ENCODE assay signal across 8 cellular contexts in the genomic region with DNA sequence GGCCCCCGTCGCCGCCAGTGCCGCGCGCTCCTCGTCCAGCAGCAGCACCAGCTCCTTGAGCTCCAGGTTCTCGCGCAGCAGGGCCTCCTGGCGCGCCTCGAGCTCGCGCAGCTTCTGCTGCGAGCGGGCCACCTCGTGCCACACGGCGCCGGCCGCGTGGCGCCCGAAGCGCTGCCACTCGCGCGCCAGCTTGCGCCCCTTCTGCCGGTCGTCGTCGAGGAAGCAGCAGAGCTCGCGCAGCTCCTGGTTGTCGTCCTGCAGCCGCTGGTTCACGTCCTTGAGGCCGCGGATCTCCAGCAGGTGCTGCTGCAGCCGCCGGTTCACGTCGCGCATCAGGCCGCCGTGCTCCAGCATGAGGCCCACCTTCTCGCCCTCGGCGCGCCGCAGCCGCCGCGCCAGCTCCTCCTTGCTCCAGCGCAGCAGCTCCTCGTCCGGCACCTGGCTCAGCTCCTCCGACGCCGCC. TPM values are rescaled to one million over a fixed set of nuclear protein-coding genes. Genes with fewer than 3 reads are reported as not detected.
DNase-seq lines count a peak whose midpoint lies in the region; ATAC-seq, FAIRE-seq and TF ChIP-seq lines count a peak whose summit lies in the region.

No MANE protein-coding gene starts in this region.

- no peak for FAIRE-seq in H1 (lab: Jason Lieb, UNC)

- TF ChIP-seq CTCF in H1 (IDR thresholded peaks at IDR 0.05; ENCODE audit: control extremely low read depth in 1 of 3, insufficient read depth in 1 of 3, low read depth in 1 of 3, low read length in 3 of 3), result peak in 1 of 3 experiments; percentile 1; a peak in 1 of 4 replicates
- no peak for TF ChIP-seq CTCF in osteoblast (IDR thresholded peaks at IDR 0.05; ENCODE audit: extremely low read depth, low read depth, low read length)

- peak overlapping the region; percentile 59 for H3K56ac ChIP-seq in H1 (replicated peaks; ENCODE audit: insufficient read length, low read depth, low read length)

- CTCF ChIA-PET in H1 (lab: Charles Lee; ENCODE audit: partially characterized antibody), result interaction anchor here (0.6 to 2.4 kb wide), 12 partner anchors 9 to 95 kb away, joined by 3 to 10 read pairs (median 4); no protein-coding TSS in a partner anchor

- TF ChIP-seq POLR2A in H1 (IDR thresholded peaks at IDR 0.05; ENCODE audit: control extremely low read depth in 1 of 2, low read depth in 2 of 2, low read length in 2 of 2), result no peak

- H4K20me1 ChIP-seq in H1 (replicated peaks in 1 of 2; ENCODE audit: control insufficient read depth in 1 of 2, insufficient read depth in 2 of 2, low read length in 2 of 2) (peaks cover 19 to 40% of the 10 kb centered on the region in 2 experiments), osteoblast (ENCODE audit: insufficient read depth, low read length) (peaks cover 5% of the 10 kb centered on the region)

- no peak overlapping the region for H3K23ac ChIP-seq in H1 (ENCODE audit: insufficient read length)

- ATAC-seq in GM18907 (IDR thresholded peaks at IDR 0.05; ENCODE audit: unreplicated experiment) (peak; percentile 1), HG02571 (IDR thresholded peaks at IDR 0.05; ENCODE audit: unreplicated experiment) (no peak), esophagus mucosa (no peak)

- H2BK120ac ChIP-seq in H1 (replicated peaks; ENCODE audit: low read depth, low read length), result no peak overlapping the region

- H3K4me2 ChIP-seq in H1 (ENCODE audit: insufficient read depth in 1 of 2, low read depth in 2 of 2, low read length in 2 of 2), result peak overlapping the region; percentile 83 to 95
- H3K4me2 ChIP-seq in osteoblast (ENCODE audit: insufficient read depth, low read length), result peak overlapping the region; percentile 72

- no peak overlapping the region for H4K91ac ChIP-seq in H1 (replicated peaks; ENCODE audit: insufficient read length, low read length)

- H2BK5ac ChIP-seq in H1 (ENCODE audit: low read depth, low read length), result no peak overlapping the region; the same call in 1 of the 2 replicates

- peak overlapping the region; percentile 77; the same call in 1 of the 2 replicates for H4K8ac ChIP-seq in H1 (ENCODE audit: extremely low read depth, insufficient read depth, low read length)

- peak overlapping the region; percentile 94 for H3K4ac ChIP-seq in H1 (replicated peaks; ENCODE audit: insufficient read length, low read depth, low read length)

- peak overlapping the region; percentile 88; the same call in 1 of the 2 replicates for H2BK15ac ChIP-seq in H1 (ENCODE audit: low read length)

- H2AK5ac ChIP-seq in H1 (ENCODE audit: low read depth, low read length), result no peak overlapping the region

- peak overlapping the region; percentile 52 to 73 (median 62) for H3K4me3 ChIP-seq in H1 (ENCODE audit: extremely low read depth in 1 of 4, insufficient read depth in 2 of 4, low read depth in 3 of 4, low read length in 4 of 4)
- H3K4me3 ChIP-seq in osteoblast (ENCODE audit: insufficient read depth, low read length), result peak overlapping the region; percentile 61

- in situ Hi-C loops in KBM-7 (cut with MboI; ENCODE audit: low pct_unique_long_range_greater_than_20kb, low sequenced_read_pairs), result no loop called here

- 3% methylated on average over 39 of the region's 61 CpGs; no CpG with 5 or more reads in 1 of the 2 experiments for WGBS in H1 (ENCODE audit: extremely low coverage in 1 of 2, insufficient coverage in 1 of 2, insufficient read length in 1 of 2, insufficient replicate concordance in 2 of 2, low coverage in 1 of 2, low lambda C conversion rate in 2 of 2, missing lambda C conversion rate in 1 of 2), 2 experiments

- peaks cover 20% of the 10 kb centered on the region for H3K23me2 ChIP-seq in H1 (ENCODE audit: low read depth, low read length)

- peak overlapping the region; percentile 87; the same call in 1 of the 2 replicates for H3K18ac ChIP-seq in H1 (ENCODE audit: extremely low read depth, low read length)

- H4K5ac ChIP-seq in H1 (ENCODE audit: insufficient read length, low read depth, low read length), result no peak overlapping the region

- no peak for TF ChIP-seq EP300 in H1 (IDR thresholded peaks at IDR 0.05; ENCODE audit: borderline replicate concordance in 1 of 2, low read depth in 2 of 2, low read length in 2 of 2)

- peak overlapping the region; percentile 93; the same call in 1 of the 2 replicates for H2BK12ac ChIP-seq in H1 (ENCODE audit: low read depth, low read length)

- POLR2A ChIA-PET in H1 (lab: Charles Lee; ENCODE audit: partially characterized antibody), result interaction anchor here (0.8 to 2.7 kb wide), 10 partner anchors 10 to 91 kb away, joined by 3 to 10 read pairs (median 4); no protein-coding TSS in a partner anchor

- peaks cover 0 to 3% of the 10 kb centered on the region in 2 experiments; a peak in 1 of 4 replicates for H3K9me3 ChIP-seq in H1 (ENCODE audit: insufficient read depth in 2 of 2, low read depth in 1 of 2, low read length in 1 of 2)
- no peaks in the 10 kb centered on the region for H3K9me3 ChIP-seq in osteoblast (ENCODE audit: low read depth, low read length)

- peak; percentile 46 for DNase-seq in KBM-7
- peak; percentile 51 for DNase-seq in activated CD4-positive, alpha-beta T cell treated with anti-CD3 and anti-CD28 coated beads, Interleukin-2, amount 50 U/mL, for 1 hour
- DNase-seq in H1 (ENCODE audit: low read depth in 1 of 2, low spot score in 2 of 2), result peak in 1 of 2 experiments; percentile 71
- DNase-seq in osteoblast (ENCODE audit: insufficient read length, low spot score, missing footprints), result peak; percentile 92
- no peak for DNase-seq in SKM-1 (lab: John Stamatoyannopoulos, UW; ENCODE audit: unreplicated experiment)

- H3K4me1 ChIP-seq in H1 (replicated peaks in 1 of 4; ENCODE audit: control insufficient read depth in 3 of 4, insufficient read depth in 4 of 4, low read length in 3 of 4), result peaks cover 4 to 28% (median 18%) of the 10 kb centered on the region in 4 experiments
- peaks cover 21% of the 10 kb centered on the region for H3K4me1 ChIP-seq in osteoblast (ENCODE audit: insufficient read depth, low read length)

- H3K14ac ChIP-seq in H1 (ENCODE audit: insufficient read length), result no peak overlapping the region

- H3K79me1 ChIP-seq in H1 (ENCODE audit: low read depth, low read length), result peaks cover 10% of the 10 kb centered on the region

- H3K27ac ChIP-seq in H1 (ENCODE audit: low read depth, low read length), result no peak overlapping the region
- no peak overlapping the region for H3K27ac ChIP-seq in osteoblast (ENCODE audit: low read depth, low read length)

- H3K9ac ChIP-seq in H1 (replicated peaks in 1 of 4; ENCODE audit: extremely low read depth in 1 of 4, low read depth in 3 of 4, low read length in 3 of 4), result peak overlapping the region; percentile 13 to 48 (median 42); a peak in 5 of 7 replicates

- H3K36me3 ChIP-seq in H1 (ENCODE audit: control insufficient read depth in 2 of 4, insufficient read depth in 4 of 4, low read length in 3 of 4), result no peaks in the 10 kb centered on the region; a peak in 1 of 8 replicates
- H3K36me3 ChIP-seq in osteoblast (ENCODE audit: insufficient read depth, low read length), result no peaks in the 10 kb centered on the region

- H2BK20ac ChIP-seq in H1 (ENCODE audit: low read length), result no peak overlapping the region

- no peak overlapping the region for H2AFZ ChIP-seq in H1 (ENCODE audit: low read length)
- peak overlapping the region; percentile 51 for H2AFZ ChIP-seq in osteoblast (ENCODE audit: low read length)

- H3K79me2 ChIP-seq in H1 (ENCODE audit: control insufficient read depth in 1 of 2, insufficient read depth in 2 of 2, low read length in 2 of 2), result peaks cover 6 to 42% of the 10 kb centered on the region in 2 experiments; a peak in 3 of 4 replicates
- peaks cover 40% of the 10 kb centered on the region for H3K79me2 ChIP-seq in osteoblast (ENCODE audit: insufficient read depth, low read length)

- H3K27me3 ChIP-seq in H1 (replicated peaks in 1 of 4; ENCODE audit: control insufficient read depth in 3 of 4, extremely low read depth in 1 of 4, insufficient read depth in 3 of 4, low read length in 3 of 4) (peaks cover 9 to 34% (median 26%) of the 10 kb centered on the region in 4 experiments; a peak in 6 of 7 replicates), osteoblast (ENCODE audit: insufficient read depth, low read length) (no peaks in the 10 kb centered on the region)

- TF ChIP-seq RAD21 in H1 (IDR thresholded peaks at IDR 0.05 in 1 of 2, conservative IDR thresholded peaks at IDR 0.05 in 1 of 2; ENCODE audit: low read depth in 2 of 2, low read length in 2 of 2), result no peak

TF ChIP-seq in H1, 55 proteins besides CTCF, POLR2A, EP300 and RAD21 (continues in another document):
- TF ChIP-seq TCF12 (IDR thresholded peaks at IDR 0.05; ENCODE audit: low read depth, low read length), result no peak
- TF ChIP-seq NANOG (IDR thresholded peaks at IDR 0.05; ENCODE audit: insufficient read depth, low read depth, low read length, poor library complexity, severe bottlenecking), result no peak
- TF ChIP-seq, protein P1, sequence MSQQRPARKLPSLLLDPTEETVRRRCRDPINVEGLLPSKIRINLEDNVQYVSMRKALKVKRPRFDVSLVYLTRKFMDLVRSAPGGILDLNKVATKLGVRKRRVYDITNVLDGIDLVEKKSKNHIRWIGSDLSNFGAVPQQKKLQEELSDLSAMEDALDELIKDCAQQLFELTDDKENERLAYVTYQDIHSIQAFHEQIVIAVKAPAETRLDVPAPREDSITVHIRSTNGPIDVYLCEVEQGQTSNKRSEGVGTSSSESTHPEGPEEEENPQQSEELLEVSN (IDR thresholded peaks at IDR 0.05), result peak; percentile 98
- no peak for TF ChIP-seq TEAD4 (IDR thresholded peaks at IDR 0.05; ENCODE audit: low read depth, low read length)

RNA-seq across cellular contexts. Expression of a gene that starts 0.5 kb away (rescaled TPM):
- total RNA-seq in H1 (2021; fragmentation: NEBNext Ultra II Directional; extraction: Animal tissue kit (Norgen Biotek cat#: 25700)), result 35.8 and 38.6 TPM in 2 replicates
- polyA plus RNA-seq in H1 (2011; rRNA removed), result 16.8 and 26.4 TPM in 2 replicates
- polyA plus RNA-seq in H1 (2011; cell fraction: cytosol; rRNA removed), result 18.1 TPM
- polyA plus RNA-seq in H1 (2011; cell fraction: nucleus; rRNA removed), result 31.7 TPM
- polyA plus RNA-seq in H1 (2012, experiment 1 of 2), result 18.2 to 30.0 TPM (median 25.2 TPM) in 4 replicates
- 32.9 TPM for polyA plus RNA-seq in H1 (2012, experiment 2 of 2)
- polyA plus RNA-seq in H1 (2013, experiment 1 of 2), result 15.1 TPM
- 15.5 TPM for polyA plus RNA-seq in H1 (2013, experiment 2 of 2)
- polyA minus RNA-seq in H1 (2011; rRNA and poly(A)+ RNA removed), result 22.2 and 22.8 TPM in 2 replicates
- 23.3 TPM for polyA minus RNA-seq in H1 (2011; cell fraction: cytosol; rRNA and poly(A)+ RNA removed)
- polyA minus RNA-seq in H1 (2011; cell fraction: nucleus; rRNA and poly(A)+ RNA removed), result 19.6 TPM
- total RNA-seq in osteoblast (3.2 and 3.6 TPM in 2 replicates), esophagus mucosa (50.2 TPM)

RNA-seq across cellular contexts. Expression of a gene that starts 41.4 kb away (rescaled TPM):
- 2.6 and 3.1 TPM in 2 replicates for total RNA-seq in H1 (2021; fragmentation: NEBNext Ultra II Directional; extraction: Animal tissue kit (Norgen Biotek cat#: 25700))
- 1.5 and 2.1 TPM in 2 replicates for polyA plus RNA-seq in H1 (2011; rRNA removed)
- polyA plus RNA-seq in H1 (2011; cell fraction: cytosol; rRNA removed), result 1.4 TPM
- 3.1 TPM for polyA plus RNA-seq in H1 (2011; cell fraction: nucleus; rRNA removed)
- 1.0 to 2.0 TPM (median 1.8 TPM) in 4 replicates for polyA plus RNA-seq in H1 (2012, experiment 1 of 2)
- polyA plus RNA-seq in H1 (2012, experiment 2 of 2), result 1.2 TPM
- 1.2 TPM for polyA plus RNA-seq in H1 (2013, experiment 1 of 2)
- 1.6 TPM for polyA plus RNA-seq in H1 (2013, experiment 2 of 2)
- polyA minus RNA-seq in H1 (2011; rRNA and poly(A)+ RNA removed), result 1.4 and 1.5 TPM in 2 replicates
- 1.7 TPM for polyA minus RNA-seq in H1 (2011; cell fraction: cytosol; rRNA and poly(A)+ RNA removed)
- 3.8 TPM for polyA minus RNA-seq in H1 (2011; cell fraction: nucleus; rRNA and poly(A)+ RNA removed)
- 11.2 and 12.3 TPM in 2 replicates for total RNA-seq in osteoblast
- 0.28 TPM for total RNA-seq in esophagus mucosa
